In genomic region chr10:8532647-8533046, GRCh38 we compare ENCODE assay signal across 24 cellular contexts.
"Had no signal": no experiment of that assay in that cellular context is flagged by ENCODE, and none has a peak within 500 bp of the region (broad histone marks: within the 10 kb centered on the region; RNA-seq: fewer than 3 reads in every experiment).

No MANE protein-coding gene starts in this region.

- H3K9me3 ChIP-seq: SJSA1 had no signal

- H3K4me1 Mint-ChIP-seq: IgD-negative memory B cell had no signal

- H3K27ac Mint-ChIP-seq: IgD-negative memory B cell had no signal

- H3K27me3 Mint-ChIP-seq: IgD-negative memory B cell had no signal

- H3K4me1 ChIP-seq: SJSA1 had no signal

- H3K4me3 ChIP-seq: K562, SJSA1, SK-N-MC had no signal

- H3K9ac ChIP-seq: KMS-11 had no signal

- H3K36me3 ChIP-seq: SJSA1 had no signal

- H3K4me3 Mint-ChIP-seq: IgD-negative memory B cell had no signal

- DNase-seq: Kasumi-1, MV-4-11, NCI-H1048, NCI-H1105, NCI-H1417, NCI-H1436 treated with DMSO at 0.1 percent for 48 hours, NCI-H1694, NCI-H187 treated with DMSO at 0.1 percent for 48 hours, NCI-H2029 treated with DMSO at 0.1 percent for 48 hours, NCI-H2171 treated with DMSO at 0.1 percent for 48 hours, NCI-H345, NCI-H446 treated with DMSO at 0.1 percent for 48 hours, NCI-H510A treated with DMSO at 0.1 percent for 48 hours, NCI-H526 treated with DMSO at 0.1 percent for 48 hours, NCI-H748 treated with DMSO at 0.1 percent for 48 hours, Right ventricle myocardium superior, RPMI8226, SIG-M5 had no signal

- ATAC-seq: K562 had no signal

- H3K4me2 ChIP-seq: KMS-11 had no signal

- H3K27me3 ChIP-seq: SJSA1 had no signal

- H3K27ac ChIP-seq: HL-60, KMS-11, SJSA1, SK-N-MC had no signal
